ENCODE assay signal across 2 cellular contexts in genomic region chr19:5249526-5249925, GRCh38.
TF ChIP-seq lines count a peak whose summit lies in the region.

No MANE protein-coding gene starts in this region.

TF ChIP-seq in GM23338, 12 proteins besides CTCF, POLR2A, EP300 and RAD21 (continued from another document):
- no peak for TF ChIP-seq ZNF462 (CRISPR knock-in tag; IDR thresholded peaks at IDR 0.05)
- TF ChIP-seq EZH2 (IDR thresholded peaks at IDR 0.05; ENCODE audit: low read depth, unreplicated experiment) = no peak

TF ChIP-seq in HEK293, 187 proteins besides CTCF, POLR2A, EP300 and RAD21:
- TF ChIP-seq, protein P1, sequence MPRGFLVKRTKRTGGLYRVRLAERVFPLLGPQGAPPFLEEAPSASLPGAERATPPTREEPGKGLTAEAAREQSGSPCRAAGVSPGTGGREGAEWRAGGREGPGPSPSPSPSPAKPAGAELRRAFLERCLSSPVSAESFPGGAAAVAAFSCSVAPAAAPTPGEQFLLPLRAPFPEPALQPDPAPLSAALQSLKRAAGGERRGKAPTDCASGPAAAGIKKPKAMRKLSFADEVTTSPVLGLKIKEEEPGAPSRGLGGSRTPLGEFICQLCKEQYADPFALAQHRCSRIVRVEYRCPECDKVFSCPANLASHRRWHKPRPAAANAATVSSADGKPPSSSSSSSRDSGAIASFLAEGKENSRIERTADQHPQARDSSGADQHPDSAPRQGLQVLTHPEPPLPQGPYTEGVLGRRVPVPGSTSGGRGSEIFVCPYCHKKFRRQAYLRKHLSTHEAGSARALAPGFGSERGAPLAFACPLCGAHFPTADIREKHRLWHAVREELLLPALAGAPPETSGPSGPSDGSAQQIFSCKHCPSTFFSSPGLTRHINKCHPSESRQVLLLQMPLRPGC (tag by site-specific recombination; IDR thresholded peaks at IDR 0.05) = no peak
- peak; percentile 100 for TF ChIP-seq ZSCAN30 (tag by site-specific recombination; IDR thresholded peaks at IDR 0.05)
- no peak for TF ChIP-seq ZNF174 (tag by site-specific recombination; IDR thresholded peaks at IDR 0.05)
- TF ChIP-seq ZEB2 (tag by site-specific recombination; IDR thresholded peaks at IDR 0.05) = no peak
- TF ChIP-seq YY1 (tag by site-specific recombination; IDR thresholded peaks at IDR 0.05) = no peak
- no peak for TF ChIP-seq GLI2 (tag by site-specific recombination; IDR thresholded peaks at IDR 0.05; ENCODE audit: borderline replicate concordance, low read depth)
